ENCODE assay signal across 28 cellular contexts in the genomic region with DNA sequence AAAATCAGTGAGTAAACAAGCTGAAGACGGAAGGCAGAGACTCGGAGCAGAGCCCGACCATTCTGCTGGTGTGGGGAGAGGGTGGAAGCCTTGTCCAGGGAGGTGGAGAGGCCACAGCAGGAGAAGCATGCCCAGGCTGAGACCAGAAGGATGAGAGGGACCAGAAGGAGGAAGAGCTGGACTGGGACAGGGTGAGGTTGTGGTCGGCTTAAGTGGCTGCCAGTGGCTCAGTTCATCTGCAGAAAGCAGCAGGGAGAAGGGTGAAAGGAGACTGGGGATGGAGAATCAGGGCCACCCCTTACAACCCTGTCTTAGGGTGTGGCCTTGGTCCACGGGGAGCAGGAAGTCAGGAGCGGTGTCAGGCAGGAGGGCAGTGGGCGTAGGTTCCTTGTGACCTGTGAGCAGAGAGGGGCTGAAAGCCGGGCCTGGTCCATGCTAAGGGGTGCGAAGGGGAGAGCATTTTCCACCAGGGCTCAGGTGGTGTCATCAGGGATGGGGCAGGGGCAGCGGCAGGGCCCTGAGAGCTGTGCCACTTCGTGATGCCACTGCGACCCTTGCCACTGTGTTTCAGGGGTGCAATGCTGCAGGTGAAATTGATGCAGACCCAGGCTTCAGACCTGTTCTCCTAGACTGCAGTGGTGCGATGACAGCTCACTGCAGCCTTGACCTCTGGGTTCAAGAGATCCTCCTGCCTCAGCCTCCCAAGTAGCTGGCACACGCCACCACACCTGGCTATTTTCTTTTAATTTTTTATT.
DNase-seq lines count a peak whose midpoint lies in the region; ATAC-seq, FAIRE-seq and TF ChIP-seq lines count a peak whose summit lies in the region.
"Had no signal": no experiment of that assay in that cellular context is flagged by ENCODE, and none has a peak within 500 bp of the region (broad histone marks: within the 10 kb centered on the region; RNA-seq: fewer than 3 reads in every experiment).

No MANE protein-coding gene starts in this region.

- no peaks in the 10 kb centered on the region for H3K36me3 ChIP-seq in H1 (ENCODE audit: control insufficient read depth in 2 of 4, insufficient read depth in 4 of 4, low read length in 3 of 4)
- no peaks in the 10 kb centered on the region for H3K36me3 ChIP-seq in HepG2 (replicated peaks in 1 of 2; ENCODE audit: control insufficient read depth in 1 of 2, insufficient read depth in 2 of 2, low read length in 2 of 2)
- H3K36me3 ChIP-seq in vagina: no peaks in the 10 kb centered on the region
- no peaks in the 10 kb centered on the region for H3K36me3 ChIP-seq in SJCRH30
- H3K36me3 ChIP-seq: BE2C, MG63, SJSA1 had no signal

- H4K20me1 ChIP-seq in H1 (replicated peaks in 1 of 2; ENCODE audit: control insufficient read depth in 1 of 2, insufficient read depth in 2 of 2, low read length in 2 of 2): no peaks in the 10 kb centered on the region
- no peaks in the 10 kb centered on the region for H4K20me1 ChIP-seq in HepG2 (ENCODE audit: insufficient read depth, low read length)

- 0 out of 2 replicates have a peak overlapping the region, but pooled peaks have one; percentile 2 for H2BK5ac ChIP-seq in H1 (ENCODE audit: low read depth, low read length)

- no peak overlapping the region for H3K18ac ChIP-seq in H1 (ENCODE audit: extremely low read depth, low read length)

- H2AFZ ChIP-seq in H1 (ENCODE audit: low read length) (no peak overlapping the region), HepG2 (ENCODE audit: low read length) (no peak overlapping the region)

- H3K27me3 Mint-ChIP-seq in activated CD4-positive, alpha-beta T cell treated with anti-CD3 and anti-CD28 coated beads, Interleukin-2, amount 10 ng/mL, durations not matched to agents 24 days and 14 days: peaks cover 2% of the 10 kb centered on the region
- H3K27me3 Mint-ChIP-seq in activated CD4-positive, alpha-beta T cell treated with anti-CD3 and anti-CD28 coated beads for 36 hours: peaks cover 10% of the 10 kb centered on the region

- POLR2A ChIA-PET in activated CD4-positive, alpha-beta T cell treated with anti-CD3 and anti-CD28 coated beads for 36 hours (lab: Charles Lee): no interaction called here
- POLR2A ChIA-PET in H1 (lab: Charles Lee; ENCODE audit: partially characterized antibody): no interaction called here
- POLR2A ChIA-PET in HepG2 (lab: Yijun Ruan, JAX): no interaction called here

- no peak for TF ChIP-seq POLR2A in H1 (IDR thresholded peaks at IDR 0.05; ENCODE audit: control extremely low read depth in 1 of 2, low read depth in 2 of 2, low read length in 2 of 2)
- TF ChIP-seq POLR2A in HepG2 (IDR thresholded peaks at IDR 0.05; ENCODE audit: insufficient read depth in 1 of 2, low read depth in 2 of 2, low read length in 2 of 2): no peak
- no peak for TF ChIP-seq POLR2A in vagina (IDR thresholded peaks at IDR 0.05)

- no peaks in the 10 kb centered on the region for H3K23me2 ChIP-seq in H1 (ENCODE audit: low read depth, low read length)

- CTCF ChIA-PET in activated CD4-positive, alpha-beta T cell treated with anti-CD3 and anti-CD28 coated beads for 36 hours (lab: Charles Lee): no interaction called here
- CTCF ChIA-PET in H1 (lab: Charles Lee; ENCODE audit: partially characterized antibody) (interaction anchor here (1.0 to 3.2 kb wide), 3 partner anchors 9 to 454 kb away, joined by 3 to 9 read pairs (median 3); no protein-coding TSS in a partner anchor), HepG2 (lab: Yijun Ruan, JAX; ENCODE audit: low intra/inter-chr PET ratio, low total read pairs) (no interaction called here)

- H3K79me1 ChIP-seq in H1 (ENCODE audit: low read depth, low read length): no peaks in the 10 kb centered on the region

- H3K9ac ChIP-seq in H1 (replicated peaks in 1 of 4; ENCODE audit: extremely low read depth in 1 of 4, low read depth in 3 of 4, low read length in 3 of 4) (no peak overlapping the region), HepG2 (ENCODE audit: insufficient read depth, low read depth, low read length) (no peak overlapping the region)

- no peak for ATAC-seq in activated CD4-positive, alpha-beta T cell treated with anti-CD3 and anti-CD28 coated beads for 36 hours
- ATAC-seq in HepG2 (no peak), HG02840 (IDR thresholded peaks at IDR 0.05; ENCODE audit: low FRiP score, unreplicated experiment) (no peak)
- ATAC-seq: PC-3 had no signal

- H3K9me3 ChIP-seq in H1 (ENCODE audit: insufficient read depth in 2 of 2, low read depth in 1 of 2, low read length in 1 of 2) (no peaks in the 10 kb centered on the region), HepG2 (ENCODE audit: low read length) (no peaks in the 10 kb centered on the region), vagina (no peaks in the 10 kb centered on the region), SJCRH30 (replicated peaks) (no peaks in the 10 kb centered on the region)
- H3K9me3 ChIP-seq: BE2C, MG63, SJSA1 had no signal

- H3K27ac Mint-ChIP-seq in activated CD4-positive, alpha-beta T cell treated with anti-CD3 and anti-CD28 coated beads, Interleukin-2, amount 10 ng/mL, durations not matched to agents 24 days and 14 days: no peak overlapping the region
- no peak overlapping the region for H3K27ac Mint-ChIP-seq in activated CD4-positive, alpha-beta T cell treated with anti-CD3 and anti-CD28 coated beads for 36 hours
- H3K27ac Mint-ChIP-seq: CD14-positive monocyte; CD8-positive, alpha-beta memory T cell had no signal

- no peak for TF ChIP-seq RAD21 in H1 (IDR thresholded peaks at IDR 0.05 in 1 of 2, conservative IDR thresholded peaks at IDR 0.05 in 1 of 2; ENCODE audit: low read depth in 2 of 2, low read length in 2 of 2)
- no peak for TF ChIP-seq RAD21 in HepG2 (CRISPR knock-in tag; IDR thresholded peaks at IDR 0.05)

- H3K14ac ChIP-seq in H1 (ENCODE audit: insufficient read length): no peak overlapping the region

- TF ChIP-seq CTCF in H1 (IDR thresholded peaks at IDR 0.05; ENCODE audit: control extremely low read depth in 1 of 3, insufficient read depth in 1 of 3, low read depth in 1 of 3, low read length in 3 of 3): no peak
- TF ChIP-seq CTCF in HepG2 (CRISPR knock-in tag; IDR thresholded peaks at IDR 0.05): no peak
- TF ChIP-seq CTCF in vagina (IDR thresholded peaks at IDR 0.05): no peak

- no peak overlapping the region for H2BK120ac ChIP-seq in H1 (replicated peaks; ENCODE audit: low read depth, low read length)

- peak; percentile 41 for DNase-seq in activated CD4-positive, alpha-beta T cell treated with anti-CD3 and anti-CD28 coated beads, Interleukin-2, amount 10 ng/mL, durations not matched to agents 24 days and 14 days
- DNase-seq in activated CD4-positive, alpha-beta T cell treated with anti-CD3 and anti-CD28 coated beads for 36 hours: no peak
- DNase-seq in H1 (ENCODE audit: low read depth in 1 of 2, low spot score in 2 of 2): no peak
- no peak for DNase-seq in HepG2 (ENCODE audit: low spot score)
- DNase-seq in vagina (ENCODE audit: extremely low spot score in 2 of 2): peak; percentile 78 to 91
- DNase-seq in SJCRH30: no peak
- DNase-seq: BE2C; CD8-positive, alpha-beta memory T cell; DMS79 treated with DMSO at 0.1 percent for 48 hours; KG1; MG63; NCI-H1105 treated with DMSO at 0.1 percent for 48 hours; NCI-H146; NCI-H1930; NCI-H2107; NCI-H446; NCI-H524 treated with DMSO at 0.1 percent for 48 hours; NCI-H774; NK-92 treated with Interleukin-12 subunit alpha and Interleukin-12 subunit beta, amount 100 ng/mL, for 24 hours; PC-3 had no signal

- peak overlapping the region; percentile 72 for H2BK15ac ChIP-seq in H1 (ENCODE audit: low read length)

- no peak overlapping the region for H4K8ac ChIP-seq in H1 (ENCODE audit: extremely low read depth, insufficient read depth, low read length)

- H3K4ac ChIP-seq in H1 (replicated peaks; ENCODE audit: insufficient read length, low read depth, low read length): no peak overlapping the region

- H3K9me3 Mint-ChIP-seq in activated CD4-positive, alpha-beta T cell treated with anti-CD3 and anti-CD28 coated beads, Interleukin-2, amount 10 ng/mL, durations not matched to agents 24 days and 14 days: no peaks in the 10 kb centered on the region
- H3K9me3 Mint-ChIP-seq in activated CD4-positive, alpha-beta T cell treated with anti-CD3 and anti-CD28 coated beads for 36 hours (ENCODE audit: low read depth): no peaks in the 10 kb centered on the region
- H3K9me3 Mint-ChIP-seq: CD8-positive, alpha-beta memory T cell had no signal

- H3K56ac ChIP-seq in H1 (replicated peaks; ENCODE audit: insufficient read length, low read depth, low read length): no peak overlapping the region

- H3K23ac ChIP-seq in H1 (ENCODE audit: insufficient read length): no peak overlapping the region

- intact Hi-C loops in activated CD4-positive, alpha-beta T cell treated with anti-CD3 and anti-CD28 coated beads, Interleukin-2, amount 10 ng/mL, durations not matched to agents 24 days and 14 days (cut with micrococcal nuclease): no loop called here
- intact Hi-C loops in activated CD4-positive, alpha-beta T cell treated with anti-CD3 and anti-CD28 coated beads for 36 hours (cut with DNase I, micrococcal nuclease): no loop called here
- intact Hi-C loops in HepG2 (cut with micrococcal nuclease; ENCODE audit: unreplicated experiment) (no loop called here), vagina (cut with DNase I) (no loop called here)

- H3K4me1 Mint-ChIP-seq in activated CD4-positive, alpha-beta T cell treated with anti-CD3 and anti-CD28 coated beads, Interleukin-2, amount 10 ng/mL, durations not matched to agents 24 days and 14 days: no peaks in the 10 kb centered on the region
- H3K4me1 Mint-ChIP-seq in activated CD4-positive, alpha-beta T cell treated with anti-CD3 and anti-CD28 coated beads for 36 hours: no peaks in the 10 kb centered on the region
- H3K4me1 Mint-ChIP-seq: CD14-positive monocyte; CD8-positive, alpha-beta memory T cell had no signal

- H3K4me2 ChIP-seq in H1 (ENCODE audit: insufficient read depth in 1 of 2, low read depth in 2 of 2, low read length in 2 of 2): no peak overlapping the region
- H3K4me2 ChIP-seq in HepG2 (ENCODE audit: low read depth, low read length): no peak overlapping the region; the same call in 1 of the 2 replicates

- H4K5ac ChIP-seq in H1 (ENCODE audit: insufficient read length, low read depth, low read length): no peak overlapping the region

- no peaks in the 10 kb centered on the region for H3K36me3 Mint-ChIP-seq in activated CD4-positive, alpha-beta T cell treated with anti-CD3 and anti-CD28 coated beads, Interleukin-2, amount 10 ng/mL, durations not matched to agents 24 days and 14 days (ENCODE audit: low read depth)
- H3K36me3 Mint-ChIP-seq in activated CD4-positive, alpha-beta T cell treated with anti-CD3 and anti-CD28 coated beads for 36 hours (ENCODE audit: low read depth): no peaks in the 10 kb centered on the region
- H3K36me3 Mint-ChIP-seq: CD14-positive monocyte; CD8-positive, alpha-beta memory T cell had no signal

- peaks cover 0 to 23% (median 4%) of the 10 kb centered on the region in 4 experiments; a peak in 5 of 7 replicates for H3K4me1 ChIP-seq in H1 (replicated peaks in 1 of 4; ENCODE audit: control insufficient read depth in 3 of 4, insufficient read depth in 4 of 4, low read length in 3 of 4)
- H3K4me1 ChIP-seq in HepG2 (ENCODE audit: insufficient read depth, low read length): peaks cover 83% of the 10 kb centered on the region
- no peaks in the 10 kb centered on the region for H3K4me1 ChIP-seq in vagina
- H3K4me1 ChIP-seq in SJCRH30: no peaks in the 10 kb centered on the region
- H3K4me1 ChIP-seq: BE2C, SJSA1 had no signal

- H3K4me3 ChIP-seq in H1 (ENCODE audit: extremely low read depth in 1 of 4, insufficient read depth in 2 of 4, low read depth in 3 of 4, low read length in 4 of 4): no peak overlapping the region
- H3K4me3 ChIP-seq in HepG2 (replicated peaks in 1 of 3; ENCODE audit: insufficient read depth in 1 of 3, low read depth in 2 of 3, low read length in 3 of 3): no peak overlapping the region
- H3K4me3 ChIP-seq in vagina: no peak overlapping the region
- no peak overlapping the region for H3K4me3 ChIP-seq in SJCRH30
- H3K4me3 ChIP-seq: MG63, SJSA1 had no signal

- in situ Hi-C loops in HepG2 (cut with HindIII; ENCODE audit: extremely low pct_ligation_motif_present, low pct_unique_long_range_greater_than_20kb): no loop called here

- H4K91ac ChIP-seq in H1 (replicated peaks; ENCODE audit: insufficient read length, low read length): peak overlapping the region; percentile 25

- peak overlapping the region; percentile 50; the same call in 1 of the 2 replicates for H2BK12ac ChIP-seq in H1 (ENCODE audit: low read depth, low read length)

- 0 out of 2 replicates have a peak overlapping the region, but pooled peaks have one; percentile 61 for H2BK20ac ChIP-seq in H1 (ENCODE audit: low read length)

- TF ChIP-seq EP300 in H1 (IDR thresholded peaks at IDR 0.05; ENCODE audit: borderline replicate concordance in 1 of 2, low read depth in 2 of 2, low read length in 2 of 2): no peak
- TF ChIP-seq EP300 in HepG2 (IDR thresholded peaks at IDR 0.05; ENCODE audit: low read depth in 2 of 2, low read length in 2 of 2): no peak
- no peak for TF ChIP-seq EP300 in HepG2 (CRISPR knock-in tag; IDR thresholded peaks at IDR 0.05; ENCODE audit: borderline replicate concordance)

- 0 out of 2 replicates have a peak overlapping the region, but pooled peaks have one; percentile 45 for H2AK5ac ChIP-seq in H1 (ENCODE audit: low read depth, low read length)

- H3K4me3 Mint-ChIP-seq in activated CD4-positive, alpha-beta T cell treated with anti-CD3 and anti-CD28 coated beads, Interleukin-2, amount 10 ng/mL, durations not matched to agents 24 days and 14 days: no peak overlapping the region
- no peak overlapping the region for H3K4me3 Mint-ChIP-seq in activated CD4-positive, alpha-beta T cell treated with anti-CD3 and anti-CD28 coated beads for 36 hours
- H3K4me3 Mint-ChIP-seq: CD14-positive monocyte had no signal

- H3K79me2 ChIP-seq in H1 (ENCODE audit: control insufficient read depth in 1 of 2, insufficient read depth in 2 of 2, low read length in 2 of 2) (no peaks in the 10 kb centered on the region), HepG2 (ENCODE audit: insufficient read depth, low read length) (no peaks in the 10 kb centered on the region)

- H3K27me3 ChIP-seq in H1 (replicated peaks in 1 of 4; ENCODE audit: control insufficient read depth in 3 of 4, extremely low read depth in 1 of 4, insufficient read depth in 3 of 4, low read length in 3 of 4) (no peaks in the 10 kb centered on the region), HepG2 (ENCODE audit: control insufficient read depth in 1 of 2, insufficient read depth in 2 of 2, low read length in 2 of 2) (peaks cover 18 to 56% of the 10 kb centered on the region in 2 experiments; a peak in 4 of 5 replicates), vagina (no peaks in the 10 kb centered on the region), SJCRH30 (no peaks in the 10 kb centered on the region; the same call in none of the 2 replicates)
- H3K27me3 ChIP-seq: MG63 had no signal

- no peak overlapping the region for H3K27ac ChIP-seq in H1 (ENCODE audit: low read depth, low read length)
- H3K27ac ChIP-seq in HepG2 (ENCODE audit: extremely low read length, insufficient read depth, low read length): no peak overlapping the region
- H3K27ac ChIP-seq in vagina: no peak overlapping the region
- no peak overlapping the region for H3K27ac ChIP-seq in SJCRH30
- H3K27ac ChIP-seq: 22Rv1, SJSA1 had no signal

- no peak for FAIRE-seq in H1 (lab: Jason Lieb, UNC)
- no peak for FAIRE-seq in HepG2 (lab: Jason Lieb, UNC)
- FAIRE-seq: GM12892, GM19239, H54, HTR-8/SVneo had no signal

- 80% methylated on average over 14 of the region's 14 CpGs; no CpG with 5 or more reads in 1 of the 2 experiments for WGBS in H1 (ENCODE audit: extremely low coverage in 1 of 2, insufficient coverage in 1 of 2, insufficient read length in 1 of 2, insufficient replicate concordance in 2 of 2, low coverage in 1 of 2, low lambda C conversion rate in 2 of 2, missing lambda C conversion rate in 1 of 2), 2 experiments
- 54% methylated on average over 13 of the region's 14 CpGs for WGBS in HepG2 (ENCODE audit: low lambda C conversion rate)

- no TSS peak for BruUV-seq in HepG2 (replicated peaks; lab: Mats Ljungman, UMichigan)

Comparison
In these comparisons a context has a peak if more than half of its experiments do, and no peak if none do; other contexts are left out.
1. DNase-seq: peak in activated CD4-positive, alpha-beta T cell treated with anti-CD3 and anti-CD28 coated beads, Interleukin-2, amount 10 ng/mL, durations not matched to agents 24 days and 14 days (single experiment) and vagina (2 of 2); none in activated CD4-positive, alpha-beta T cell treated with anti-CD3 and anti-CD28 coated beads for 36 hours (single experiment), H1 (0 of 2), HepG2 (single experiment) and SJCRH30 (0 of 2).